In the genomic region with DNA sequence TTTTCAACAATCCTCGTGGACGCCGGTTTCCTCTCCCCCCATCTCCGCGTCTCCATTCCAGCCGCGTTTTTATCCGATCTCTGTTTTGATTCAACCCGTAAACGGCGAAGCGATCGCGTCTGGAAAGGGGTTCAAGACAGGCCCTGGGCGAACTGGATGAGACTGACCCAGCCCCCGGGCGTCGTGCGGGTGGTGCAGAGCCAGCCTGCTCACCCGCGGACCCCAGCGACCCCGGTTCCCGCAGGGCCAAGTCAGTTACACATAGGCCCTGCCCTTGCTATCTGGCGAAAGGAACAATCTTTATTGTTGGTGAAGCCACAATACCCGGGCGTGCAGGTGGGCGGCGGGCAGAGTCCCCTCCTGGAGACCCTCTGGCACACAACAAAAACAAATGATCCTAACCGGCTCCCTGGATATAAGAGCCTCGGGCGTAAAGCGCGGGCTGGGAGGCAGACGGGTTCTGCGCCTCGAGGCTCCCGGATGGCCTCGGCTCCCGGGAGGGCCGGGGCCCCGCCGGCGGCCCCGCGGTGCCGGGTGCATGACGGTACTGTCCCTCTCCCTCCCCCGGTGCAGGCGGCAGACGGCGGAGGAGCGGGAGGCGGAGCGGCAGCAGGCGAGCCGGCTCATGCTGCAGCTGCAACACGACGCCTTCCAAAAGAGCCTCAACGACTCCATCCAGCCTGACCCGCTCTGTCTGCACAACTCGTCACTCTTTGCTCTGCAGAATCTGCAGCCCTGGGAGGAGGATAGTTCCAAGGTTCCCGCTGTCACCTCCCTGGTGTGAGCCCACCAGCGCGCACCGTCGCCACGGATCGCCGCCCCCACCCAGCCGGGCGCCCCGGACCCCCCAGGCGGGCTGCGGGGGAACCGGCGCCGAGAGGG, we compare ENCODE assay signal across 7 cellular contexts. TPM values are rescaled to one million over a fixed set of nuclear protein-coding genes. Genes with fewer than 3 reads are reported as not detected.
DNase-seq lines count a peak whose midpoint lies in the region; ATAC-seq and TF ChIP-seq lines count a peak whose summit lies in the region.

No MANE protein-coding gene starts in this region.

- H3K36me3 Mint-ChIP-seq in nephron (ENCODE audit: low read depth): no peaks in the 10 kb centered on the region

- no peak overlapping the region for H3K9ac ChIP-seq in IMR-90 (ENCODE audit: low read depth, low read length)

- CTCF ChIA-PET in IMR-90 (lab: Yijun Ruan, JAX): no interaction called here

- no peak overlapping the region for H2BK20ac ChIP-seq in IMR-90 (ENCODE audit: low read depth, low read length)

- H3K14ac ChIP-seq in IMR-90 (replicated peaks; ENCODE audit: low read depth, low read length): no peak overlapping the region

- no peak for TF ChIP-seq RAD21 in IMR-90 (IDR thresholded peaks at IDR 0.05; ENCODE audit: low read length)

- H3K4ac ChIP-seq in IMR-90 (ENCODE audit: low read depth, low read length): no peak overlapping the region

- no peak overlapping the region for H3K27ac Mint-ChIP-seq in nephron

- H3K9me3 Mint-ChIP-seq in nephron: peaks cover 2% of the 10 kb centered on the region

- H3K9me1 ChIP-seq in IMR-90 (ENCODE audit: insufficient read depth, low read length): no peaks in the 10 kb centered on the region

- peaks cover 99% of the 10 kb centered on the region for H3K27me3 Mint-ChIP-seq in nephron (ENCODE audit: low read depth)

- no peak overlapping the region for H2BK15ac ChIP-seq in IMR-90 (ENCODE audit: low read depth, low read length)

- POLR2A ChIA-PET in IMR-90 (lab: Charles Lee; ENCODE audit: unreplicated experiment): no interaction called here

- no peak overlapping the region; the same call in 1 of the 2 replicates for H3K4me2 ChIP-seq in IMR-90 (ENCODE audit: low read depth, low read length)

- peaks cover 7% of the 10 kb centered on the region for H4K20me1 ChIP-seq in IMR-90 (ENCODE audit: insufficient read depth, low read length)

- H2BK120ac ChIP-seq in IMR-90 (ENCODE audit: low read depth, low read length): no peak overlapping the region

- TF ChIP-seq POLR2A in IMR-90 (IDR thresholded peaks at IDR 0.05; ENCODE audit: low read depth, low read length): no peak

- ATAC-seq in IMR-90 (ENCODE audit: low read depth) (peak; percentile 60), GM19397 (IDR thresholded peaks at IDR 0.05; ENCODE audit: unreplicated experiment) (no peak)

- no peak overlapping the region for H2AK9ac ChIP-seq in IMR-90 (replicated peaks; ENCODE audit: low read depth, low read length, poor library complexity)

- H3K27me3 ChIP-seq in IMR-90 (ENCODE audit: control insufficient read depth, insufficient read depth, low read length) (peaks cover 99% of the 10 kb centered on the region), BE2C (no peaks in the 10 kb centered on the region)

- H3K4me1 ChIP-seq in IMR-90 (ENCODE audit: control insufficient read depth, insufficient read depth, low read length) (peaks cover 3% of the 10 kb centered on the region; the same call in 1 of the 2 replicates), BE2C (peaks cover 12% of the 10 kb centered on the region)

- H4K91ac ChIP-seq in IMR-90 (ENCODE audit: insufficient read depth, low read depth, low read length): no peak overlapping the region

- no peak overlapping the region for H3K23ac ChIP-seq in IMR-90 (ENCODE audit: low read depth, low read length)

- H3K4me3 ChIP-seq in IMR-90 (ENCODE audit: insufficient read depth, low read depth, low read length) (no peak overlapping the region), coronary artery (peak overlapping the region; percentile 56), BE2C (ENCODE audit: low read depth, low read length) (no peak overlapping the region)

- H4K5ac ChIP-seq in IMR-90 (ENCODE audit: low read depth, low read length): no peak overlapping the region

- whole genome bisulfite sequencing in IMR-90 (ENCODE audit: extremely low coverage in 2 of 2, insufficient read length in 1 of 2), 2 experiments: 1% methylated on average over 40 of the region's 78 CpGs; no CpG with 5 or more reads in 1 of the 2 experiments

- H2BK5ac ChIP-seq in IMR-90 (ENCODE audit: low read depth, low read length, poor library complexity, severe bottlenecking): no peak overlapping the region

- H3K56ac ChIP-seq in IMR-90 (ENCODE audit: extremely low read depth, insufficient read depth, low read length): no peak overlapping the region

- intact Hi-C loops in IMR-90 (cut with micrococcal nuclease): no loop called here

- TF ChIP-seq CTCF in IMR-90 (conservative IDR thresholded peaks at IDR 0.05; ENCODE audit: low read depth, low read length): no peak
- no peak for TF ChIP-seq CTCF in coronary artery (IDR thresholded peaks at IDR 0.05)
- no peak for TF ChIP-seq CTCF in nephron (IDR thresholded peaks at IDR 0.05; ENCODE audit: unreplicated experiment in 3 of 3)
- TF ChIP-seq CTCF in BE2C (IDR thresholded peaks at IDR 0.05; ENCODE audit: low read depth, low read length): no peak

- H2AFZ ChIP-seq in IMR-90 (replicated peaks; ENCODE audit: low read length, poor library complexity): peak overlapping the region; percentile 74

- in situ Hi-C loops in IMR-90 (cut with MboI; ENCODE audit: low sequenced_read_pairs): no loop called here

- H3K27ac ChIP-seq in IMR-90 (ENCODE audit: insufficient read depth, low read length): no peak overlapping the region
- no peak overlapping the region for H3K27ac ChIP-seq in coronary artery

- H3K4me3 Mint-ChIP-seq in nephron: peak overlapping the region; percentile 65 to 72 (median 71)

- H3K18ac ChIP-seq in IMR-90 (ENCODE audit: low read depth, low read length): no peak overlapping the region

- H4K8ac ChIP-seq in IMR-90 (ENCODE audit: low read depth in 2 of 2, low read length in 2 of 2): no peak overlapping the region

- H2AK5ac ChIP-seq in IMR-90 (ENCODE audit: low read depth, low read length): no peak overlapping the region

- DNase-seq in DMS53 treated with DMSO at 0.1 percent for 48 hours (lab: John Stamatoyannopoulos, UW; ENCODE audit: unreplicated experiment) (peak; percentile 56), IMR-90 (peak; percentile 39), coronary artery (ENCODE audit: low spot score) (peak; percentile 61), activated gamma-delta T cell treated with Interleukin-2 at 50 U/mL for 16 hours (no peak), BE2C (no peak)

- dilution Hi-C loops in IMR-90 (cut with HindIII; ENCODE audit: low sequenced_read_pairs, unreplicated experiment): no loop called here

- H3K9me3 ChIP-seq in IMR-90 (ENCODE audit: control insufficient read depth, insufficient read depth, low read length) (peaks cover 18% of the 10 kb centered on the region), BE2C (no peaks in the 10 kb centered on the region)

- no TSS peak for BruUV-seq in IMR-90 (replicated peaks; lab: Mats Ljungman, UMichigan)

- H3K4me1 Mint-ChIP-seq in nephron: peaks cover 29% of the 10 kb centered on the region

- no peaks in the 10 kb centered on the region for H3K36me3 ChIP-seq in IMR-90 (ENCODE audit: control insufficient read depth, insufficient read depth, low read length)
- no peaks in the 10 kb centered on the region for H3K36me3 ChIP-seq in BE2C

- no peaks in the 10 kb centered on the region for H3K79me1 ChIP-seq in IMR-90 (ENCODE audit: low read depth in 1 of 2, low read length in 2 of 2)

TF ChIP-seq in IMR-90, 13 proteins besides CTCF, POLR2A, EP300 and RAD21:
- TF ChIP-seq MAFK (IDR thresholded peaks at IDR 0.05; ENCODE audit: low read depth, low read length): no peak
- no peak for TF ChIP-seq ELK1 (IDR thresholded peaks at IDR 0.05; ENCODE audit: borderline replicate concordance, low read depth, low read length)
- no peak for TF ChIP-seq RFX5 (IDR thresholded peaks at IDR 0.05; ENCODE audit: low read depth, low read length)
- TF ChIP-seq CEBPB (IDR thresholded peaks at IDR 0.05; ENCODE audit: low read depth, low read length): no peak
- TF ChIP-seq CHD1 (IDR thresholded peaks at IDR 0.05; ENCODE audit: low read depth, low read length): no peak
- no peak for TF ChIP-seq SMC3 (IDR thresholded peaks at IDR 0.05; ENCODE audit: low read depth, low read length)
- TF ChIP-seq BHLHE40 (IDR thresholded peaks at IDR 0.05; ENCODE audit: low read depth, low read length): no peak
- no peak for TF ChIP-seq FOS (IDR thresholded peaks at IDR 0.05; ENCODE audit: low read depth, low read length)
- TF ChIP-seq MAZ (IDR thresholded peaks at IDR 0.05; ENCODE audit: borderline replicate concordance, low read depth, low read length): no peak
- TF ChIP-seq NFE2L2 (IDR thresholded peaks at IDR 0.05; ENCODE audit: low read depth, low read length): no peak
- TF ChIP-seq RCOR1 (IDR thresholded peaks at IDR 0.05; ENCODE audit: insufficient replicate concordance, low read length): no peak
- TF ChIP-seq USF2 (IDR thresholded peaks at IDR 0.05; ENCODE audit: low read depth, low read length): no peak
- no peak for TF ChIP-seq MXI1 (IDR thresholded peaks at IDR 0.05; ENCODE audit: borderline replicate concordance, low read depth, low read length)

RNA-seq across cellular contexts. Expression of gene TLX3, which starts 2.0 kb away (rescaled TPM):
- not detected in 2 replicates for total RNA-seq in IMR-90 (2012; rRNA removed)
- polyA plus RNA-seq in IMR-90 (2012; rRNA removed): not detected in 2 replicates
- not detected in 2 replicates for polyA plus RNA-seq in IMR-90 (2012; cell fraction: cytosol; rRNA removed)
- not detected in 2 replicates for polyA plus RNA-seq in IMR-90 (2012; cell fraction: nucleus; rRNA removed; ENCODE audit: low replicate concordance)
- polyA plus RNA-seq in BE2C (2012; ENCODE audit: insufficient read depth, insufficient read length, low read depth): not detected

Comparison
In these comparisons a context has a peak if more than half of its experiments do, and no peak if none do; other contexts are left out.
1. DNase-seq: peak in DMS53 treated with DMSO at 0.1 percent for 48 hours (single experiment), IMR-90 (single experiment) and coronary artery (single experiment); none in activated gamma-delta T cell treated with Interleukin-2 at 50 U/mL for 16 hours (single experiment) and BE2C (single experiment).